ENCODE assay signal across 1 cellular context in the genomic region with DNA sequence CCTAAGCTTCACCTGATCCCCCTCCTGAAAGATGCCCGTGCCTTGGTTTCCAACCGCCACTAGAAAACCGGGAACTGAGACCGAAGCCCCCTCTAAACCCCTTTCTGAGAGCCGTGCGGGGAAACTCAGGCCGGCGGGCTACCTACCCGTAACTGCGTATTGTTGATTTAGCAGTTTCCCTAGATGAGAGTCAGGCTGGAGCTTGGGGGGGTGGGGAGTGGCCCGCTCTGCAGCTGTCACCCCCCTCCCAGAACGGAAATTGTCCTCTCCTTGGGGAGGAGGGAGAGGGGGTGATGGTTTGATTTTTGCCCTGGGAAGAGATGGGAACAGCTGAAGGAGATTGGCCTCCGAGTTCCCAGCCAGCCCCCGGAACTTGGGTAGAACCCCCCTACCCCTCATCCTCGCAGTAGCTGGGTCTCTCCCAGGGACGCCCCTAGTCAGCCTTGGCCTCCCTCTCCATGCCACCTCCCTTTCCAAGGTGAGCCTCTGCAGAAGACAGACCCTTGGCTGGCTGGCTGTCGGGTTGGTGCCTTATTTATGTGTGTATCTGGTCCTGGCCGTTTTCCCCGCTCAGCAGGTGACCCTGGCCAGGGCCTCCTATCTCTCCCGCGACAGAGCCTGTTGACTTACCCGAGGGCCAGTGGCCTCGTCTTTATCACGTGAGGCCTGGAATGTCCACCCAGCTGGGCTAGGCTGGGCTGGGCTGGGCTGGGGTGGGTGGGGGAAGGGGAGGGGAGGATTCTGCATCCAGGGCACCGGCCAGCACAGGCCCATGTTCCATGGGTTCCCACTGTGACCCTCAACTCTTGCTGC.
TF ChIP-seq lines count a peak whose summit lies in the region.

No MANE protein-coding gene starts in this region.

TF ChIP-seq in SK-N-SH, 30 proteins besides CTCF, POLR2A, EP300 and RAD21 (continued from another document):
- TF ChIP-seq GATA2 (CRISPR knock-in tag; IDR thresholded peaks at IDR 0.05) (no peak; the same call in none of the 2 replicates), ELF1 (IDR thresholded peaks at IDR 0.05) (no peak), NFIC (IDR thresholded peaks at IDR 0.05; ENCODE audit: borderline replicate concordance) (no peak), RXRA (IDR thresholded peaks at IDR 0.05; ENCODE audit: borderline replicate concordance, low read depth) (no peak), FOSL2 (IDR thresholded peaks at IDR 0.05; ENCODE audit: borderline replicate concordance, low read depth) (no peak), ZBTB33 (IDR thresholded peaks at IDR 0.05; ENCODE audit: borderline replicate concordance, low read depth) (no peak), NRF1 (IDR thresholded peaks at IDR 0.05; ENCODE audit: low read depth, low read length) (no peak), RCOR1 (IDR thresholded peaks at IDR 0.05; ENCODE audit: low read length) (peak; percentile 70), MXI1 (IDR thresholded peaks at IDR 0.05; ENCODE audit: low read depth, low read length) (peak; percentile 54; the same call in 1 of the 2 replicates), FOXJ3 (CRISPR knock-in tag; IDR thresholded peaks at IDR 0.05) (peak; percentile 42; the same call in 1 of the 2 replicates), TAF1 (IDR thresholded peaks at IDR 0.05; ENCODE audit: borderline replicate concordance, low read depth, low read length) (no peak)
- TF ChIP-seq, protein P1, sequence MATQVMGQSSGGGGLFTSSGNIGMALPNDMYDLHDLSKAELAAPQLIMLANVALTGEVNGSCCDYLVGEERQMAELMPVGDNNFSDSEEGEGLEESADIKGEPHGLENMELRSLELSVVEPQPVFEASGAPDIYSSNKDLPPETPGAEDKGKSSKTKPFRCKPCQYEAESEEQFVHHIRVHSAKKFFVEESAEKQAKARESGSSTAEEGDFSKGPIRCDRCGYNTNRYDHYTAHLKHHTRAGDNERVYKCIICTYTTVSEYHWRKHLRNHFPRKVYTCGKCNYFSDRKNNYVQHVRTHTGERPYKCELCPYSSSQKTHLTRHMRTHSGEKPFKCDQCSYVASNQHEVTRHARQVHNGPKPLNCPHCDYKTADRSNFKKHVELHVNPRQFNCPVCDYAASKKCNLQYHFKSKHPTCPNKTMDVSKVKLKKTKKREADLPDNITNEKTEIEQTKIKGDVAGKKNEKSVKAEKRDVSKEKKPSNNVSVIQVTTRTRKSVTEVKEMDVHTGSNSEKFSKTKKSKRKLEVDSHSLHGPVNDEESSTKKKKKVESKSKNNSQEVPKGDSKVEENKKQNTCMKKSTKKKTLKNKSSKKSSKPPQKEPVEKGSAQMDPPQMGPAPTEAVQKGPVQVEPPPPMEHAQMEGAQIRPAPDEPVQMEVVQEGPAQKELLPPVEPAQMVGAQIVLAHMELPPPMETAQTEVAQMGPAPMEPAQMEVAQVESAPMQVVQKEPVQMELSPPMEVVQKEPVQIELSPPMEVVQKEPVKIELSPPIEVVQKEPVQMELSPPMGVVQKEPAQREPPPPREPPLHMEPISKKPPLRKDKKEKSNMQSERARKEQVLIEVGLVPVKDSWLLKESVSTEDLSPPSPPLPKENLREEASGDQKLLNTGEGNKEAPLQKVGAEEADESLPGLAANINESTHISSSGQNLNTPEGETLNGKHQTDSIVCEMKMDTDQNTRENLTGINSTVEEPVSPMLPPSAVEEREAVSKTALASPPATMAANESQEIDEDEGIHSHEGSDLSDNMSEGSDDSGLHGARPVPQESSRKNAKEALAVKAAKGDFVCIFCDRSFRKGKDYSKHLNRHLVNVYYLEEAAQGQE (IDR thresholded peaks at IDR 0.05; ENCODE audit: low read depth, low read length), result no peak
